In genomic region chr16:14110728-14111251, GRCh38 we compare ENCODE assay signal across 1 cellular context.
TF ChIP-seq lines count a peak whose summit lies in the region.

No MANE protein-coding gene starts in this region.

TF ChIP-seq in WTC11, 78 proteins besides CTCF, POLR2A, EP300 and RAD21 (continued from another document):
- TF ChIP-seq, protein P1, sequence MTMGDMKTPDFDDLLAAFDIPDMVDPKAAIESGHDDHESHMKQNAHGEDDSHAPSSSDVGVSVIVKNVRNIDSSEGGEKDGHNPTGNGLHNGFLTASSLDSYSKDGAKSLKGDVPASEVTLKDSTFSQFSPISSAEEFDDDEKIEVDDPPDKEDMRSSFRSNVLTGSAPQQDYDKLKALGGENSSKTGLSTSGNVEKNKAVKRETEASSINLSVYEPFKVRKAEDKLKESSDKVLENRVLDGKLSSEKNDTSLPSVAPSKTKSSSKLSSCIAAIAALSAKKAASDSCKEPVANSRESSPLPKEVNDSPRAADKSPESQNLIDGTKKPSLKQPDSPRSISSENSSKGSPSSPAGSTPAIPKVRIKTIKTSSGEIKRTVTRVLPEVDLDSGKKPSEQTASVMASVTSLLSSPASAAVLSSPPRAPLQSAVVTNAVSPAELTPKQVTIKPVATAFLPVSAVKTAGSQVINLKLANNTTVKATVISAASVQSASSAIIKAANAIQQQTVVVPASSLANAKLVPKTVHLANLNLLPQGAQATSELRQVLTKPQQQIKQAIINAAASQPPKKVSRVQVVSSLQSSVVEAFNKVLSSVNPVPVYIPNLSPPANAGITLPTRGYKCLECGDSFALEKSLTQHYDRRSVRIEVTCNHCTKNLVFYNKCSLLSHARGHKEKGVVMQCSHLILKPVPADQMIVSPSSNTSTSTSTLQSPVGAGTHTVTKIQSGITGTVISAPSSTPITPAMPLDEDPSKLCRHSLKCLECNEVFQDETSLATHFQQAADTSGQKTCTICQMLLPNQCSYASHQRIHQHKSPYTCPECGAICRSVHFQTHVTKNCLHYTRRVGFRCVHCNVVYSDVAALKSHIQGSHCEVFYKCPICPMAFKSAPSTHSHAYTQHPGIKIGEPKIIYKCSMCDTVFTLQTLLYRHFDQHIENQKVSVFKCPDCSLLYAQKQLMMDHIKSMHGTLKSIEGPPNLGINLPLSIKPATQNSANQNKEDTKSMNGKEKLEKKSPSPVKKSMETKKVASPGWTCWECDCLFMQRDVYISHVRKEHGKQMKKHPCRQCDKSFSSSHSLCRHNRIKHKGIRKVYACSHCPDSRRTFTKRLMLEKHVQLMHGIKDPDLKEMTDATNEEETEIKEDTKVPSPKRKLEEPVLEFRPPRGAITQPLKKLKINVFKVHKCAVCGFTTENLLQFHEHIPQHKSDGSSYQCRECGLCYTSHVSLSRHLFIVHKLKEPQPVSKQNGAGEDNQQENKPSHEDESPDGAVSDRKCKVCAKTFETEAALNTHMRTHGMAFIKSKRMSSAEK (CRISPR knock-in tag; IDR thresholded peaks at IDR 0.05; ENCODE audit: borderline replicate concordance), result no peak
- TF ChIP-seq NFATC4 (CRISPR knock-in tag; IDR thresholded peaks at IDR 0.05), result no peak
